Comparison of ENCODE assay signal across 1 cellular context in genomic region chr9:122125158-122125890, GRCh38.
A peak's percentile ranks its signal among the peaks of the same experiment; 100 is the strongest.
TF ChIP-seq lines count a peak whose summit lies in the region.

No MANE protein-coding gene starts in this region.

TF ChIP-seq in A549, 52 proteins besides CTCF, POLR2A, EP300 and RAD21:
- TF ChIP-seq HOXB13 (CRISPR knock-in tag; IDR thresholded peaks at IDR 0.05; ENCODE audit: low read depth) (no peak), MAZ (IDR thresholded peaks at IDR 0.05; ENCODE audit: borderline replicate concordance, low read depth, low read length) (no peak), HDAC2 (IDR thresholded peaks at IDR 0.05) (no peak), PHF8 (IDR thresholded peaks at IDR 0.05; ENCODE audit: borderline replicate concordance, low read depth) (no peak), GATA3 (IDR thresholded peaks at IDR 0.05; ENCODE audit: borderline replicate concordance) (no peak), SMC3 (IDR thresholded peaks at IDR 0.05) (peak; percentile 97)
